25 cellular contexts compared by ENCODE assay signal in the genomic region with DNA sequence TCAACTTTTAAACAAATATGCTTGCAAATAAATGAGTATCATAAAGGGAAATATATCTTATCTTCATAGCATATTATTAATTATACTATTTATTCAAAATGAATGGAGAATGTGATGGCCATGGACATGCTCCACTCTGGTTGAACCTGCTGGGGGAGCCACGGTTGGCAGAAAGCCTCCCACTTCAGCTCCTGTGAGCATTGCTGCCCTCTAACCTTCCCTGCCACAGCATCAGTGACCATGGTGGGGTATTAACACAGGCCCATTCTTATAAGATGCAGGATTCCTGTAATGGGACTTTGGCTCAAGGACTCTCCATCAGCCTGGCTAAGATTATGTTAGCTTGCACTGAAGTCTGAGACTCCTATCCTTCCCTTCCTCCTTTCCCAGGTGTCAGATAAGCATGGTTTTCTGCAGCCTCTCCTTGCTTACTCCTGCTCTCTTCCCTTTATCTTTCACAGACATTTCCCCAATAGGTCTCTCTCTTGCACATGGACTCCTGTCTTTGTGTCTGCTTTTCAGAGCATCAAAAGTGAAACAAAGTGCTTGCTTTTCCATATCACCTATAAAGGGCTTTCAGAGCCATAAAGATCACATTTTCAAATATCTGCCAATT. TPM values are rescaled to one million over a fixed set of nuclear protein-coding genes. Genes with fewer than 3 reads are reported as not detected.
DNase-seq lines count a peak whose midpoint lies in the region; ATAC-seq, FAIRE-seq and TF ChIP-seq lines count a peak whose summit lies in the region.
"Had no signal": no experiment of that assay in that cellular context is flagged by ENCODE, and none has a peak within 500 bp of the region (broad histone marks: within the 10 kb centered on the region; RNA-seq: fewer than 3 reads in every experiment).

No MANE protein-coding gene starts in this region.

- peak in 1 of 2 experiments; percentile 6; a peak in 1 of 4 replicates for TF ChIP-seq RAD21 in K562 (CRISPR knock-in tag; conservative IDR thresholded peaks at IDR 0.05 in 1 of 2, IDR thresholded peaks at IDR 0.05 in 1 of 2)

- H4K20me1 ChIP-seq in GM23338 (replicated peaks; ENCODE audit: insufficient read depth) (no peaks in the 10 kb centered on the region), Loucy (ENCODE audit: insufficient read depth, low read length, poor library complexity, severe bottlenecking) (no peaks in the 10 kb centered on the region), K562 (replicated peaks; ENCODE audit: control insufficient read depth, insufficient read depth, low read length) (no peaks in the 10 kb centered on the region), keratinocyte (ENCODE audit: control insufficient read depth, extremely low read depth, insufficient read depth, low read length) (no peaks in the 10 kb centered on the region)

- H3K9me1 ChIP-seq in K562 (ENCODE audit: control insufficient read depth, insufficient read depth, low read length) (no peaks in the 10 kb centered on the region), keratinocyte (ENCODE audit: control insufficient read depth, extremely low read depth, insufficient read depth, low read length) (no peaks in the 10 kb centered on the region)

- H3K9me2 ChIP-seq in GM23338 (ENCODE audit: insufficient read depth) (no peaks in the 10 kb centered on the region), Loucy (replicated peaks; ENCODE audit: low read depth, low read length) (no peaks in the 10 kb centered on the region)

- H3K4me1 ChIP-seq in GM23338 (ENCODE audit: insufficient read depth) (peaks cover 4% of the 10 kb centered on the region), Loucy (ENCODE audit: insufficient read depth, low read length, poor library complexity, severe bottlenecking) (peaks cover 5% of the 10 kb centered on the region), K562 (replicated peaks in 1 of 2; ENCODE audit: control insufficient read depth in 2 of 2, insufficient read depth in 2 of 2, low read length in 2 of 2) (peaks cover 15 to 28% of the 10 kb centered on the region in 2 experiments), keratinocyte (ENCODE audit: control insufficient read depth, extremely low read depth, insufficient read depth, low read length) (peaks cover 11% of the 10 kb centered on the region)
- H3K4me1 ChIP-seq: testis, uterus had no signal

- POLR2A ChIA-PET in K562 (lab: Yijun Ruan, JAX), result no interaction called here
- POLR2A ChIA-PET in activated CD4-positive, alpha-beta memory T cell treated with anti-CD3 and anti-CD28 coated beads, Interleukin-2, amount 10 ng/mL, durations not matched to agents 7 days and 5 days (lab: Charles Lee), result no interaction called here

- H3K9me3 Mint-ChIP-seq in GM23338, result no peaks in the 10 kb centered on the region; the same call in 2 of the 3 replicates
- no peaks in the 10 kb centered on the region for H3K9me3 Mint-ChIP-seq in activated CD4-positive, alpha-beta memory T cell treated with anti-CD3 and anti-CD28 coated beads, Interleukin-2, amount 10 ng/mL, durations not matched to agents 7 days and 5 days
- H3K9me3 Mint-ChIP-seq: natural killer cell treated with Interleukin-12 subunit alpha and Interleukin-12 subunit beta and Interleukin-15 and Interleukin-18, amount 100 ng/mL, for 72 hours had no signal

- TF ChIP-seq CTCF in GM23338 (conservative IDR thresholded peaks at IDR 0.05; ENCODE audit: low read depth in 2 of 2) (peak; percentile 19 to 36; a peak in 3 of 4 replicates), Loucy (conservative IDR thresholded peaks at IDR 0.05; ENCODE audit: low read length) (peak; percentile 36), K562 (IDR thresholded peaks at IDR 0.05 in 2 of 3, conservative IDR thresholded peaks at IDR 0.05 in 1 of 3; ENCODE audit: insufficient read depth in 2 of 3, low read depth in 1 of 3, low read length in 3 of 3) (peak; percentile 24 to 42 (median 37); a peak in 3 of 6 replicates), keratinocyte (optimal IDR thresholded peaks at IDR 0.05 in 1 of 3, IDR thresholded peaks at IDR 0.05 in 1 of 3, conservative IDR thresholded peaks at IDR 0.05 in 1 of 3; ENCODE audit: extremely low read depth in 1 of 3, insufficient read depth in 2 of 3, low read length in 3 of 3) (peak in 1 of 3 experiments; percentile 7)

- H3K4me2 ChIP-seq in GM23338 (no peak overlapping the region), Loucy (ENCODE audit: low read depth, low read length, poor library complexity, severe bottlenecking) (peak overlapping the region; percentile 1), K562 (ENCODE audit: insufficient read depth, low read length) (peak overlapping the region; percentile 22), keratinocyte (ENCODE audit: control insufficient read depth, extremely low read depth, insufficient read depth, low read depth, low read length) (no peak overlapping the region)

- CTCF ChIA-PET in K562 (lab: Yijun Ruan, JAX; ENCODE audit: low intra/inter-chr PET ratio), result no interaction called here
- CTCF ChIA-PET in activated CD4-positive, alpha-beta memory T cell treated with anti-CD3 and anti-CD28 coated beads, Interleukin-2, amount 10 ng/mL, durations not matched to agents 7 days and 5 days (lab: Charles Lee), result interaction anchor here (1.2 to 4.3 kb wide), 6 partner anchors 8 to 151 kb away, joined by 3 to 30 read pairs (median 10); no protein-coding TSS in a partner anchor

- H3K79me2 ChIP-seq in GM23338 (replicated peaks; ENCODE audit: insufficient read depth) (no peaks in the 10 kb centered on the region), Loucy (ENCODE audit: insufficient read depth, low read length) (no peaks in the 10 kb centered on the region), K562 (ENCODE audit: control insufficient read depth, insufficient read depth, low read length) (no peaks in the 10 kb centered on the region), keratinocyte (ENCODE audit: control insufficient read depth, insufficient read depth, low read length) (no peaks in the 10 kb centered on the region)

- H3K27ac Mint-ChIP-seq in GM23338, result no peak overlapping the region
- no peak overlapping the region for H3K27ac Mint-ChIP-seq in activated CD4-positive, alpha-beta memory T cell treated with anti-CD3 and anti-CD28 coated beads, Interleukin-2, amount 10 ng/mL, durations not matched to agents 7 days and 5 days
- H3K27ac Mint-ChIP-seq: natural killer cell treated with Interleukin-12 subunit alpha and Interleukin-12 subunit beta and Interleukin-15 and Interleukin-18, amount 100 ng/mL, for 72 hours had no signal

- no peak overlapping the region for H3K9ac ChIP-seq in Loucy (ENCODE audit: low read depth, low read length, poor library complexity, severe bottlenecking)
- peak overlapping the region in 1 of 2 experiments; percentile 64; a peak in 1 of 4 replicates for H3K9ac ChIP-seq in K562 (ENCODE audit: insufficient read depth in 1 of 2, low read depth in 2 of 2, low read length in 2 of 2)
- H3K9ac ChIP-seq in keratinocyte (ENCODE audit: control insufficient read depth, extremely low read depth, insufficient read depth, low read length), result no peak overlapping the region

- H3K4me1 Mint-ChIP-seq in GM23338, result peaks cover 4% of the 10 kb centered on the region; the same call in 2 of the 3 replicates
- H3K4me1 Mint-ChIP-seq in activated CD4-positive, alpha-beta memory T cell treated with anti-CD3 and anti-CD28 coated beads, Interleukin-2, amount 10 ng/mL, durations not matched to agents 7 days and 5 days, result peaks cover 8% of the 10 kb centered on the region

- H3K27me3 Mint-ChIP-seq in GM23338 (ENCODE audit: insufficient read depth, low read depth, poor library complexity), result peaks cover 4% of the 10 kb centered on the region
- peaks cover 2% of the 10 kb centered on the region for H3K27me3 Mint-ChIP-seq in activated CD4-positive, alpha-beta memory T cell treated with anti-CD3 and anti-CD28 coated beads, Interleukin-2, amount 10 ng/mL, durations not matched to agents 7 days and 5 days

- no peaks in the 10 kb centered on the region for H3K27me3 ChIP-seq in GM23338 (ENCODE audit: insufficient read depth)
- no peaks in the 10 kb centered on the region for H3K27me3 ChIP-seq in Loucy (ENCODE audit: insufficient read depth, low read length, poor library complexity, severe bottlenecking)
- H3K27me3 ChIP-seq in K562 (ENCODE audit: control insufficient read depth in 2 of 2, insufficient read depth in 2 of 2, low read length in 2 of 2), result no peaks in the 10 kb centered on the region
- H3K27me3 ChIP-seq in keratinocyte (ENCODE audit: control insufficient read depth, extremely low read depth, insufficient read depth, low read length), result no peaks in the 10 kb centered on the region
- H3K27me3 ChIP-seq: pancreas, testis, uterus had no signal

- DNase-seq in GM23338 (ENCODE audit: low spot score) (peak; percentile 28), K562 (ENCODE audit: extremely low read depth in 1 of 4, low spot score in 3 of 4) (peak in 3 of 4 experiments; percentile 17 to 81 (median 66)), keratinocyte (ENCODE audit: low read depth, low spot score) (no peak), middle frontal gyrus (ENCODE audit: extremely low spot score, low spot score) (no peak)
- DNase-seq in activated CD4-positive, alpha-beta memory T cell treated with anti-CD3 and anti-CD28 coated beads, Interleukin-2, amount 10 ng/mL, durations not matched to agents 7 days and 5 days, result no peak
- DNase-seq: activated CD4-positive, alpha-beta T cell treated with anti-CD3 and anti-CD28 coated beads for 1 hour; activated gamma-delta T cell treated with Interleukin-2 at 50 U/mL for 16 hours; activated T-cell treated with anti-CD3 and anti-CD28 coated beads, Interleukin-2, amount 50 U/mL, for 1 hour; C1 segment of cervical spinal cord; islet precursor cell; NCI-H1092 treated with DMSO at 0.1 percent for 48 hours; NCI-H187 treated with DMSO at 0.1 percent for 48 hours; NCI-H226; NCI-H748 treated with DMSO at 0.1 percent for 48 hours; pancreas; right cardiac atrium; stimulated activated CD4-positive, alpha-beta T cell treated with anti-CD3 and anti-CD28 coated beads, Interleukin-4, amount 100 ng/mL, for 24 hours; stimulated activated naive CD4-positive, alpha-beta T cell treated with Interleukin-2 at 50 U/mL for 16 hours; T1000; testis; uterus had no signal

- H3K36me3 ChIP-seq in GM23338 (ENCODE audit: insufficient read depth) (no peaks in the 10 kb centered on the region), Loucy (ENCODE audit: insufficient read depth, low read length) (no peaks in the 10 kb centered on the region), K562 (ENCODE audit: control insufficient read depth, insufficient read depth, low read length) (no peaks in the 10 kb centered on the region), keratinocyte (ENCODE audit: control insufficient read depth in 2 of 2, extremely low read depth in 1 of 2, insufficient read depth in 2 of 2, low read length in 2 of 2) (no peaks in the 10 kb centered on the region)
- H3K36me3 ChIP-seq: pancreas, uterus had no signal

- no peak overlapping the region for H3K4me3 ChIP-seq in GM23338
- no peak overlapping the region for H3K4me3 ChIP-seq in Loucy (ENCODE audit: low read length, poor library complexity, severe bottlenecking)
- H3K4me3 ChIP-seq in K562, result no peak overlapping the region
- H3K4me3 ChIP-seq in keratinocyte (ENCODE audit: control insufficient read depth in 2 of 3, extremely low read depth in 1 of 3, insufficient read depth in 2 of 3, low read depth in 1 of 3, low read length in 3 of 3), result no peak overlapping the region
- H3K4me3 ChIP-seq: pancreas, testis, uterus had no signal

- no peak overlapping the region for H3K4me3 Mint-ChIP-seq in GM23338
- no peak overlapping the region for H3K4me3 Mint-ChIP-seq in activated CD4-positive, alpha-beta memory T cell treated with anti-CD3 and anti-CD28 coated beads, Interleukin-2, amount 10 ng/mL, durations not matched to agents 7 days and 5 days
- H3K4me3 Mint-ChIP-seq: natural killer cell treated with Interleukin-12 subunit alpha and Interleukin-12 subunit beta and Interleukin-15 and Interleukin-18, amount 100 ng/mL, for 72 hours had no signal

- no peaks in the 10 kb centered on the region for H3K9me3 ChIP-seq in Loucy (ENCODE audit: insufficient read depth, low read depth, low read length)
- H3K9me3 ChIP-seq in K562 (replicated peaks; ENCODE audit: control insufficient read depth, insufficient read depth, low read depth, low read length), result no peaks in the 10 kb centered on the region
- H3K9me3 ChIP-seq in keratinocyte (ENCODE audit: control insufficient read depth, low read depth, low read length), result no peaks in the 10 kb centered on the region
- H3K9me3 ChIP-seq: pancreas, testis, uterus had no signal

- BruUV-seq in K562 (replicated peaks; lab: Mats Ljungman, UMichigan), result no TSS peak

- ATAC-seq in GM23338, result no peak
- peak; percentile 18 for ATAC-seq in K562
- ATAC-seq in GM18861 (IDR thresholded peaks at IDR 0.05; ENCODE audit: unreplicated experiment), result no peak
- ATAC-seq: natural killer cell treated with Interleukin-12 subunit alpha and Interleukin-12 subunit beta and Interleukin-15 and Interleukin-18, amount 100 ng/mL, for 72 hours; pancreas; right cardiac atrium had no signal

- peak; percentile 76 for TF ChIP-seq EP300 in K562 (IDR thresholded peaks at IDR 0.05; ENCODE audit: low read length)

- no peaks in the 10 kb centered on the region for H3F3A ChIP-seq in GM23338 (replicated peaks; ENCODE audit: low read depth)
- H3F3A ChIP-seq in Loucy (ENCODE audit: low read depth), result no peaks in the 10 kb centered on the region

- intact Hi-C loops in K562 (cut with micrococcal nuclease), result loop anchor here (2.0 kb wide), 2 partner anchors 19 to 149 kb away; no protein-coding TSS in a partner anchor

- H2AFZ ChIP-seq in GM23338, result no peak overlapping the region
- H2AFZ ChIP-seq in Loucy (ENCODE audit: low read length), result peak overlapping the region; percentile 83
- peak overlapping the region; percentile 17; the same call in 1 of the 2 replicates for H2AFZ ChIP-seq in K562 (ENCODE audit: low read depth, low read length)
- H2AFZ ChIP-seq in keratinocyte (ENCODE audit: control insufficient read depth, low read length), result peak overlapping the region; percentile 4

- H3K27ac ChIP-seq in GM23338 (ENCODE audit: low read depth) (no peak overlapping the region), K562 (ENCODE audit: extremely low read depth, low read depth, low read length) (no peak overlapping the region), keratinocyte (ENCODE audit: control insufficient read depth, insufficient read depth, low read length) (no peak overlapping the region)
- H3K27ac ChIP-seq: pancreas, testis, uterus had no signal

- no peaks in the 10 kb centered on the region for H3K36me3 Mint-ChIP-seq in GM23338 (ENCODE audit: low read depth)
- no peaks in the 10 kb centered on the region for H3K36me3 Mint-ChIP-seq in activated CD4-positive, alpha-beta memory T cell treated with anti-CD3 and anti-CD28 coated beads, Interleukin-2, amount 10 ng/mL, durations not matched to agents 7 days and 5 days (ENCODE audit: low read depth)
- H3K36me3 Mint-ChIP-seq: natural killer cell treated with Interleukin-12 subunit alpha and Interleukin-12 subunit beta and Interleukin-15 and Interleukin-18, amount 100 ng/mL, for 72 hours had no signal

- in situ Hi-C loops in K562 (cut with MboI), result no loop called here

- 13% methylated on average over 1 of the region's 1 CpG for WGBS in K562 (ENCODE audit: insufficient coverage, low coverage, missing lambda C conversion rate)

- dilution Hi-C loops in keratinocyte (cut with MboI; ENCODE audit: extremely low pct_ligation_motif_present, low sequenced_read_pairs), result no loop called here

- FAIRE-seq in K562 (lab: Jason Lieb, UNC) (peak; percentile 82), keratinocyte (lab: Jason Lieb, UNC) (no peak)
- FAIRE-seq: colon, pancreas had no signal

- no peak for TF ChIP-seq POLR2A in K562 (conservative IDR thresholded peaks at IDR 0.05)

RNA-seq across cellular contexts. Expression of gene ABRAXAS1, which starts 4.9 kb away (rescaled TPM):
- 25.2 and 26.8 TPM in 2 replicates for total RNA-seq in GM23338 (2014; rRNA removed; shearing (Covaris generic))
- polyA plus RNA-seq in GM23338 (2016; fragmentation: Nextera tagmentation; extraction: Ambion mirVana), result 5.7 and 8.0 TPM in 2 replicates
- total RNA-seq in K562 (2011; cell fraction: chromatin; rRNA removed; ENCODE audit: low replicate concordance), result 14.8 and 37.7 TPM in 2 replicates
- total RNA-seq in K562 (2011; cell fraction: nucleolus; rRNA removed), result 19.7 and 26.7 TPM in 2 replicates
- 29.8 and 51.8 TPM in 2 replicates for total RNA-seq in K562 (2011; cell fraction: nucleoplasm; rRNA removed)
- total RNA-seq in K562 (2014; rRNA removed), result 18.4 and 27.0 TPM in 2 replicates
- total RNA-seq in K562 (2014; rRNA removed; fragmentation: Illumina TruSeq; extraction: Trizol), result 22.4 and 26.0 TPM in 2 replicates
- 17.9 and 22.1 TPM in 2 replicates for total RNA-seq in K562 (2015; rRNA removed; fragmentation: Illumina TruSeq; extraction: Trizol)
- total RNA-seq in K562 (2021), result 27.6 and 30.9 TPM in 2 replicates
- 43.2 and 48.3 TPM in 2 replicates for polyA plus RNA-seq in K562 (2011; rRNA removed)
- 7.0 and 20.7 TPM in 2 replicates for polyA plus RNA-seq in K562 (2011; cell fraction: cytosol; rRNA removed)
- polyA plus RNA-seq in K562 (2011; cell fraction: nucleus; rRNA removed), result 13.5 and 17.7 TPM in 2 replicates
- 23.7 and 59.5 TPM in 2 replicates for polyA plus RNA-seq in K562 (2012)
- polyA plus RNA-seq in K562 (2014; fragmentation: Illumina TruSeq; extraction: Trizol), result 37.6 and 37.7 TPM in 2 replicates
- 10 to 100 TPM; 10.8 to 13.7 TPM for polyA plus RNA-seq in K562 (2014; fragmentation: Nextera tagmentation; extraction: Ambion mirVana)
- polyA plus RNA-seq in K562 (2014; rRNA removed), result 20.6 and 32.9 TPM in 2 replicates
- 45.2 and 54.5 TPM in 2 replicates for polyA minus RNA-seq in K562 (2011; rRNA and poly(A)+ RNA removed)
- polyA minus RNA-seq in K562 (2011; cell fraction: cytosol; rRNA and poly(A)+ RNA removed), result 20.3 and 21.8 TPM in 2 replicates
- polyA minus RNA-seq in K562 (2011; cell fraction: nucleus; rRNA and poly(A)+ RNA removed), result 20.1 and 30.0 TPM in 2 replicates
- polyA plus RNA-seq in keratinocyte, result 4.5 to 9.4 TPM (median 5.8 TPM) in 3 replicates
- 2.7 TPM for polyA plus RNA-seq in keratinocyte (2011; ENCODE audit: low read depth)
- 3.9 and 7.9 TPM in 2 replicates for polyA plus RNA-seq in keratinocyte (2011; cell fraction: cytosol; rRNA removed)
- 3.0 and 4.1 TPM in 2 replicates for polyA plus RNA-seq in keratinocyte (2011; cell fraction: nucleus; rRNA removed)
- polyA plus RNA-seq in keratinocyte (2012; ENCODE audit: low replicate concordance), result 2.4 and 5.2 TPM in 2 replicates
- 1.3 to 6.1 TPM (median 3.0 TPM) in 3 replicates for polyA minus RNA-seq in keratinocyte
- polyA minus RNA-seq in keratinocyte (2011; cell fraction: cytosol; rRNA and poly(A)+ RNA removed), result 6.1 TPM
- 1.4 and 2.6 TPM in 2 replicates for polyA minus RNA-seq in keratinocyte (2011; cell fraction: nucleus; rRNA and poly(A)+ RNA removed)
- total RNA-seq in activated CD4-positive, alpha-beta memory T cell treated with anti-CD3 and anti-CD28 coated beads, Interleukin-2, amount 10 ng/mL, durations not matched to agents 7 days and 5 days, result 10 to 100 TPM; 11.2 to 13.7 TPM

RNA-seq across cellular contexts. Expression of gene MRPS18C, which starts 34.0 kb away (rescaled TPM):
- total RNA-seq in GM23338 (2014; rRNA removed; shearing (Covaris generic)), result 26.8 and 40.6 TPM in 2 replicates
- polyA plus RNA-seq in GM23338 (2016; fragmentation: Nextera tagmentation; extraction: Ambion mirVana) (172 and 197 TPM in 2 replicates), K562 (2011; rRNA removed) (71.9 and 94.6 TPM in 2 replicates), K562 (2014; fragmentation: Illumina TruSeq; extraction: Trizol) (96.5 and 138 TPM in 2 replicates), K562 (2014; fragmentation: Nextera tagmentation; extraction: Ambion mirVana) (100 to 1,000 TPM; 329 to 390 TPM), K562 (2014; rRNA removed) (77.0 and 79.9 TPM in 2 replicates), keratinocyte (30.3 to 55.4 TPM (median 30.3 TPM) in 3 replicates)
- 23.5 and 59.1 TPM in 2 replicates for total RNA-seq in K562 (2011; cell fraction: chromatin; rRNA removed; ENCODE audit: low replicate concordance)
- total RNA-seq in K562 (2011; cell fraction: nucleolus; rRNA removed), result 20.2 and 21.1 TPM in 2 replicates
- total RNA-seq in K562 (2011; cell fraction: nucleoplasm; rRNA removed), result 35.0 and 61.6 TPM in 2 replicates
- total RNA-seq in K562 (2014; rRNA removed) (53.3 and 54.3 TPM in 2 replicates), K562 (2014; rRNA removed; fragmentation: Illumina TruSeq; extraction: Trizol) (149 and 150 TPM in 2 replicates), K562 (2015; rRNA removed; fragmentation: Illumina TruSeq; extraction: Trizol) (114 and 138 TPM in 2 replicates), K562 (2021) (110 and 115 TPM in 2 replicates)
- polyA plus RNA-seq in K562 (2011; cell fraction: cytosol; rRNA removed), result 19.2 and 45.8 TPM in 2 replicates
- 14.5 and 28.5 TPM in 2 replicates for polyA plus RNA-seq in K562 (2011; cell fraction: nucleus; rRNA removed)
- polyA plus RNA-seq in K562 (2012), result 76.9 and 195 TPM in 2 replicates
- 51.3 and 62.6 TPM in 2 replicates for polyA minus RNA-seq in K562 (2011; rRNA and poly(A)+ RNA removed)
- polyA minus RNA-seq in K562 (2011; cell fraction: cytosol; rRNA and poly(A)+ RNA removed), result 12.3 and 51.6 TPM in 2 replicates
- polyA minus RNA-seq in K562 (2011; cell fraction: nucleus; rRNA and poly(A)+ RNA removed), result 19.7 and 35.3 TPM in 2 replicates
- 7.5 TPM for polyA plus RNA-seq in keratinocyte (2011; ENCODE audit: low read depth)
- 17.2 and 32.5 TPM in 2 replicates for polyA plus RNA-seq in keratinocyte (2011; cell fraction: cytosol; rRNA removed)
- polyA plus RNA-seq in keratinocyte (2011; cell fraction: nucleus; rRNA removed), result 6.6 and 18.9 TPM in 2 replicates
- polyA plus RNA-seq in keratinocyte (2012; ENCODE audit: low replicate concordance), result 49.0 and 56.4 TPM in 2 replicates
- 6.9 to 11.3 TPM (median 11.2 TPM) in 3 replicates for polyA minus RNA-seq in keratinocyte
- polyA minus RNA-seq in keratinocyte (2011; cell fraction: cytosol; rRNA and poly(A)+ RNA removed), result 27.0 TPM
- 2.7 and 4.3 TPM in 2 replicates for polyA minus RNA-seq in keratinocyte (2011; cell fraction: nucleus; rRNA and poly(A)+ RNA removed)
- 10 to 100 TPM; 58.1 to 58.5 TPM for total RNA-seq in activated CD4-positive, alpha-beta memory T cell treated with anti-CD3 and anti-CD28 coated beads, Interleukin-2, amount 10 ng/mL, durations not matched to agents 7 days and 5 days

RNA-seq across cellular contexts. Expression of gene HELQ, which starts 34.2 kb away (rescaled TPM):
- total RNA-seq in GM23338 (2014; rRNA removed; shearing (Covaris generic)), result 6.8 and 8.1 TPM in 2 replicates
- polyA plus RNA-seq in GM23338 (2016; fragmentation: Nextera tagmentation; extraction: Ambion mirVana), result 4.3 and 6.8 TPM in 2 replicates
- total RNA-seq in K562 (2011; cell fraction: chromatin; rRNA removed; ENCODE audit: low replicate concordance), result 20.1 and 26.8 TPM in 2 replicates
- total RNA-seq in K562 (2011; cell fraction: nucleolus; rRNA removed), result 17.3 and 20.3 TPM in 2 replicates
- total RNA-seq in K562 (2011; cell fraction: nucleoplasm; rRNA removed), result 22.4 and 22.8 TPM in 2 replicates
- 15.2 and 16.3 TPM in 2 replicates for total RNA-seq in K562 (2014; rRNA removed)
- total RNA-seq in K562 (2014; rRNA removed; fragmentation: Illumina TruSeq; extraction: Trizol), result 11.9 and 12.7 TPM in 2 replicates
- 11.3 and 12.6 TPM in 2 replicates for total RNA-seq in K562 (2015; rRNA removed; fragmentation: Illumina TruSeq; extraction: Trizol)
- 11.0 and 13.5 TPM in 2 replicates for total RNA-seq in K562 (2021)
- 11.6 and 13.1 TPM in 2 replicates for polyA plus RNA-seq in K562 (2011; rRNA removed)
- polyA plus RNA-seq in K562 (2011; cell fraction: cytosol; rRNA removed), result 3.9 and 5.7 TPM in 2 replicates
- 11.0 and 11.1 TPM in 2 replicates for polyA plus RNA-seq in K562 (2011; cell fraction: nucleus; rRNA removed)
- polyA plus RNA-seq in K562 (2012), result 8.6 and 9.3 TPM in 2 replicates
- 10.9 and 12.7 TPM in 2 replicates for polyA plus RNA-seq in K562 (2014; fragmentation: Illumina TruSeq; extraction: Trizol)
- polyA plus RNA-seq in K562 (2014; fragmentation: Nextera tagmentation; extraction: Ambion mirVana), result 1 to 10 TPM; 3.5 to 5.6 TPM
- 9.2 and 15.7 TPM in 2 replicates for polyA plus RNA-seq in K562 (2014; rRNA removed)
- 18.7 and 21.2 TPM in 2 replicates for polyA minus RNA-seq in K562 (2011; rRNA and poly(A)+ RNA removed)
- polyA minus RNA-seq in K562 (2011; cell fraction: cytosol; rRNA and poly(A)+ RNA removed), result 2.5 and 5.2 TPM in 2 replicates
- 18.3 and 32.5 TPM in 2 replicates for polyA minus RNA-seq in K562 (2011; cell fraction: nucleus; rRNA and poly(A)+ RNA removed)
- polyA plus RNA-seq in keratinocyte, result 6.7 to 10.5 TPM (median 8.4 TPM) in 3 replicates
- polyA plus RNA-seq in keratinocyte (2011; ENCODE audit: low read depth), result 5.1 TPM
- polyA plus RNA-seq in keratinocyte (2011; cell fraction: cytosol; rRNA removed), result 6.3 and 7.5 TPM in 2 replicates
- polyA plus RNA-seq in keratinocyte (2011; cell fraction: nucleus; rRNA removed), result 7.8 and 8.7 TPM in 2 replicates
- polyA plus RNA-seq in keratinocyte (2012; ENCODE audit: low replicate concordance), result 4.8 and 5.3 TPM in 2 replicates
- 5.1 to 8.7 TPM (median 6.7 TPM) in 3 replicates for polyA minus RNA-seq in keratinocyte
- polyA minus RNA-seq in keratinocyte (2011; cell fraction: cytosol; rRNA and poly(A)+ RNA removed), result 4.8 TPM
- 6.1 and 9.7 TPM in 2 replicates for polyA minus RNA-seq in keratinocyte (2011; cell fraction: nucleus; rRNA and poly(A)+ RNA removed)
- total RNA-seq in activated CD4-positive, alpha-beta memory T cell treated with anti-CD3 and anti-CD28 coated beads, Interleukin-2, amount 10 ng/mL, durations not matched to agents 7 days and 5 days, result 10 to 100 TPM; 16.4 to 17.8 TPM

RNA-seq across cellular contexts. Expression of gene GPAT3, which starts 46.1 kb away (rescaled TPM):
- total RNA-seq in GM23338 (2014; rRNA removed; shearing (Covaris generic)), result 2.0 and 5.7 TPM in 2 replicates
- polyA plus RNA-seq in GM23338 (2016; fragmentation: Nextera tagmentation; extraction: Ambion mirVana), result 0.77 and 1.2 TPM in 2 replicates
- total RNA-seq in K562 (2011; cell fraction: chromatin; rRNA removed; ENCODE audit: low replicate concordance), result 17.1 and 23.6 TPM in 2 replicates
- total RNA-seq in K562 (2011; cell fraction: nucleolus; rRNA removed), result 15.7 and 18.8 TPM in 2 replicates
- 17.5 and 23.5 TPM in 2 replicates for total RNA-seq in K562 (2011; cell fraction: nucleoplasm; rRNA removed)
- 7.9 and 14.0 TPM in 2 replicates for total RNA-seq in K562 (2014; rRNA removed)
- 15.1 and 18.8 TPM in 2 replicates for total RNA-seq in K562 (2014; rRNA removed; fragmentation: Illumina TruSeq; extraction: Trizol)
- total RNA-seq in K562 (2015; rRNA removed; fragmentation: Illumina TruSeq; extraction: Trizol), result 16.1 and 17.0 TPM in 2 replicates
- total RNA-seq in K562 (2021), result 14.9 and 15.0 TPM in 2 replicates
- polyA plus RNA-seq in K562 (2011; rRNA removed), result 12.8 and 14.0 TPM in 2 replicates
- 9.0 and 11.3 TPM in 2 replicates for polyA plus RNA-seq in K562 (2011; cell fraction: cytosol; rRNA removed)
- polyA plus RNA-seq in K562 (2011; cell fraction: nucleus; rRNA removed), result 6.7 and 10.4 TPM in 2 replicates
- 14.1 and 29.3 TPM in 2 replicates for polyA plus RNA-seq in K562 (2012)
- polyA plus RNA-seq in K562 (2014; fragmentation: Illumina TruSeq; extraction: Trizol), result 12.0 and 12.3 TPM in 2 replicates
- 1 to 10 TPM; 4.1 to 7.2 TPM for polyA plus RNA-seq in K562 (2014; fragmentation: Nextera tagmentation; extraction: Ambion mirVana)
- polyA plus RNA-seq in K562 (2014; rRNA removed), result 9.4 and 13.1 TPM in 2 replicates
- 11.0 and 12.6 TPM in 2 replicates for polyA minus RNA-seq in K562 (2011; rRNA and poly(A)+ RNA removed)
- 5.2 and 5.6 TPM in 2 replicates for polyA minus RNA-seq in K562 (2011; cell fraction: cytosol; rRNA and poly(A)+ RNA removed)
- polyA minus RNA-seq in K562 (2011; cell fraction: nucleus; rRNA and poly(A)+ RNA removed), result 3.5 and 5.6 TPM in 2 replicates
- polyA plus RNA-seq in keratinocyte, result 0.39 to 3.6 TPM (median 2.4 TPM) in 3 replicates
- polyA plus RNA-seq in keratinocyte (2011; ENCODE audit: low read depth), result 16.4 TPM
- 1.1 and 1.9 TPM in 2 replicates for polyA plus RNA-seq in keratinocyte (2011; cell fraction: cytosol; rRNA removed)
- 1.7 and 2.7 TPM in 2 replicates for polyA plus RNA-seq in keratinocyte (2011; cell fraction: nucleus; rRNA removed)
- 3.7 and 12.9 TPM in 2 replicates for polyA plus RNA-seq in keratinocyte (2012; ENCODE audit: low replicate concordance)
- 0.33 to 3.4 TPM (median 2.1 TPM) in 3 replicates for polyA minus RNA-seq in keratinocyte
- polyA minus RNA-seq in keratinocyte (2011; cell fraction: cytosol; rRNA and poly(A)+ RNA removed), result not detected
- polyA minus RNA-seq in keratinocyte (2011; cell fraction: nucleus; rRNA and poly(A)+ RNA removed), result 1.5 and 2.1 TPM in 2 replicates
- 10 to 100 TPM; 27.2 to 27.7 TPM for total RNA-seq in activated CD4-positive, alpha-beta memory T cell treated with anti-CD3 and anti-CD28 coated beads, Interleukin-2, amount 10 ng/mL, durations not matched to agents 7 days and 5 days

Comparison
In these comparisons a context has a peak if more than half of its experiments do, and no peak if none do; other contexts are left out.
1. DNase-seq: peak in GM23338 (single experiment) and K562 (3 of 4); none in keratinocyte (single experiment), middle frontal gyrus (single experiment) and activated CD4-positive, alpha-beta memory T cell treated with anti-CD3 and anti-CD28 coated beads, Interleukin-2, amount 10 ng/mL, durations not matched to agents 7 days and 5 days (single experiment).
2. H3K4me2 ChIP-seq: peak in Loucy (single experiment) and K562 (single experiment); none in GM23338 (single experiment) and keratinocyte (single experiment).